8 cellular contexts compared by ENCODE assay signal in the genomic region with DNA sequence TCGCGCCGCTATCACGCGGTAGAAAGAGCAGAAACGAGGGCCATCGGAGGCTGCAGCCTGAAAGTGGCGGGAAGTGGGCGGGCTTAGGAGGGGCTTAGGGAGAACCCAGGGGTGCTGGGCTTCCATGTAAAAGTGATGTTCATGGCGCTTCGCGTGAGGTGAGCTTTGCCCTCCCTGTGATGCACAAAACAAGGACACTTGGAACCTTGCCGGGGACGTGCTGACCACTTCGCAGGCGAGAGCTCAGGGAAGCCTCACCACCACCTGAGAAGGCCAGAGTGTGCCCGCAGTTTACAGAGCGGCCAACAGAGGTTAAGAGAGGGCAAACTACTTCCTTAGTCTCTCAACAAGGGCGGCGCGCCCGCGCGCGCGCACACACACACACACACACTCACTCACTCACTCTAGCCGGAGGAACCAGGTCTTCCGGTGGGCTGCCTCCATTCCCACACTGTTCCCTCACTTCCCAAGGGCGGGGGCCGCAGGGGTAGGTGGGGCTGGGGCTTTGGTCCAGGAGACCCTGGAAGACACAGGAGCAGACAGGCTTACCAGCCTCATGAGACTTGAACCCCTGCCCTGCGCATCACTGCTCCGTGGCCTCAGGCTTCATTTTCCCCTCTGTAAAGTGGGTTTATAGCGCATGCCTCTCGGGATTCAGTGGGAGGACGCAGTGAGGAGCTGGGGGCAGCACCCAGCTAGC. TPM values are rescaled to one million over a fixed set of nuclear protein-coding genes. Genes with fewer than 3 reads are reported as not detected.
DNase-seq lines count a peak whose midpoint lies in the region; ATAC-seq and TF ChIP-seq lines count a peak whose summit lies in the region.

No MANE protein-coding gene starts in this region.

- H3K4me3 Mint-ChIP-seq in stimulated activated memory B cell treated with anti-CD40 and anti-IgM and Interleukin-4, amounts not matched to agents 10 μg/mL and 1 μg/mL and 100 μg/mL, for 72 hours = peak overlapping the region; percentile 23

- H4K20me1 ChIP-seq in SK-N-SH (ENCODE audit: insufficient read depth) = no peaks in the 10 kb centered on the region

- H3K79me2 ChIP-seq in SK-N-SH (ENCODE audit: insufficient read depth) = no peaks in the 10 kb centered on the region

- H3K27ac ChIP-seq in SK-N-SH (ENCODE audit: low read depth in 2 of 2, low read length in 1 of 2) = no peak overlapping the region

- no peaks in the 10 kb centered on the region for H3K9me3 ChIP-seq in SK-N-SH

- no peaks in the 10 kb centered on the region for H3K36me3 ChIP-seq in SK-N-SH (replicated peaks in 1 of 2; ENCODE audit: control insufficient read depth in 1 of 2, insufficient read depth in 2 of 2, low read length in 1 of 2)

- TF ChIP-seq EP300 in SK-N-SH (IDR thresholded peaks at IDR 0.05; ENCODE audit: borderline replicate concordance in 1 of 2, low read depth in 1 of 2, low read length in 1 of 2) = no peak

- H3K9me2 ChIP-seq in SK-N-SH = no peaks in the 10 kb centered on the region

- H3K4me1 Mint-ChIP-seq in stimulated activated memory B cell treated with anti-CD40 and anti-IgM and Interleukin-4, amounts not matched to agents 10 μg/mL and 1 μg/mL and 100 μg/mL, for 72 hours = peaks cover 16% of the 10 kb centered on the region

- ATAC-seq in SK-N-SH treated with all-trans-retinoic acid at 6 μM for 48 hours (peak; percentile 37), GM21529 (IDR thresholded peaks at IDR 0.05; ENCODE audit: unreplicated experiment) (no peak)
- ATAC-seq in stimulated activated memory B cell treated with anti-CD40 and anti-IgM and Interleukin-4, amounts not matched to agents 10 μg/mL and 1 μg/mL and 100 μg/mL, for 72 hours = peak; percentile 84

- WGBS in SK-N-SH (ENCODE audit: low lambda C conversion rate) = 18% methylated on average over 29 of the region's 35 CpGs

- no peaks in the 10 kb centered on the region for H3F3A ChIP-seq in SK-N-SH (replicated peaks; ENCODE audit: insufficient read depth)

- DNase-seq in SK-N-SH (no peak), fibroblast of peridontal ligament (ENCODE audit: extremely low read depth) (peak; percentile 31), AML-193 (lab: John Stamatoyannopoulos, UW) (no peak), NCI-H1417 treated with DMSO at 0.1 percent for 48 hours (lab: John Stamatoyannopoulos, UW) (no peak)
- DNase-seq in activated CD4-positive, alpha-beta T cell treated with anti-CD3 and anti-CD28 coated beads for 48 hours = peak; percentile 56

- H3K27me3 Mint-ChIP-seq in stimulated activated memory B cell treated with anti-CD40 and anti-IgM and Interleukin-4, amounts not matched to agents 10 μg/mL and 1 μg/mL and 100 μg/mL, for 72 hours = peaks cover 39% of the 10 kb centered on the region

- H3K4me1 ChIP-seq in SK-N-SH (ENCODE audit: control insufficient read depth in 1 of 2, insufficient read depth in 2 of 2, low read depth in 1 of 2, low read length in 1 of 2) = peaks cover 0 to 5% of the 10 kb centered on the region in 2 experiments; a peak in 1 of 4 replicates

- H3K9ac ChIP-seq in SK-N-SH = no peak overlapping the region

- H3K9me3 Mint-ChIP-seq in stimulated activated memory B cell treated with anti-CD40 and anti-IgM and Interleukin-4, amounts not matched to agents 10 μg/mL and 1 μg/mL and 100 μg/mL, for 72 hours = no peaks in the 10 kb centered on the region

- TF ChIP-seq RAD21 in SK-N-SH (IDR thresholded peaks at IDR 0.05; ENCODE audit: low read length) = no peak

- H3K36me3 Mint-ChIP-seq in stimulated activated memory B cell treated with anti-CD40 and anti-IgM and Interleukin-4, amounts not matched to agents 10 μg/mL and 1 μg/mL and 100 μg/mL, for 72 hours = no peaks in the 10 kb centered on the region

- H3K27ac Mint-ChIP-seq in stimulated activated memory B cell treated with anti-CD40 and anti-IgM and Interleukin-4, amounts not matched to agents 10 μg/mL and 1 μg/mL and 100 μg/mL, for 72 hours = no peak overlapping the region

- H3K27me3 ChIP-seq in SK-N-SH (ENCODE audit: insufficient read depth) = peaks cover 69% of the 10 kb centered on the region

- CTCF ChIA-PET in SK-N-SH (lab: Yijun Ruan, JAX) = interaction anchor here (0.7 to 1.4 kb wide), 2 partner anchors 15 to 25 kb away, joined by 3 to 9 read pairs; no protein-coding TSS in a partner anchor

- no peak overlapping the region for H3K4me2 ChIP-seq in SK-N-SH

- POLR2A ChIA-PET in SK-N-SH (lab: Yijun Ruan, JAX) = no interaction called here

- no peak for TF ChIP-seq CTCF in SK-N-SH (IDR thresholded peaks at IDR 0.05)

- H2AFZ ChIP-seq in SK-N-SH (ENCODE audit: low read depth) = no peak overlapping the region

- H3K4me3 ChIP-seq in SK-N-SH (ENCODE audit: low read depth in 2 of 2, low read length in 1 of 2) = no peak overlapping the region

TF ChIP-seq in SK-N-SH treated with all-trans-retinoic acid at 6 μM for 48 hours, 23 proteins besides CTCF, POLR2A, EP300 and RAD21 (continues in another document):
- TF ChIP-seq GLIS3 (CRISPR knock-in tag; IDR thresholded peaks at IDR 0.05) (no peak), TSHZ2 (CRISPR knock-in tag; IDR thresholded peaks at IDR 0.05) (no peak), ZFP30 (CRISPR knock-in tag; IDR thresholded peaks at IDR 0.05) (no peak), TOX (CRISPR knock-in tag; IDR thresholded peaks at IDR 0.05; ENCODE audit: borderline replicate concordance) (no peak)

TF ChIP-seq in SK-N-SH, 30 proteins besides CTCF, POLR2A, EP300 and RAD21:
- TF ChIP-seq ELF1 (IDR thresholded peaks at IDR 0.05) (no peak), TEAD4 (IDR thresholded peaks at IDR 0.05; ENCODE audit: borderline replicate concordance, insufficient read depth) (no peak), CHD2 (IDR thresholded peaks at IDR 0.05; ENCODE audit: low read length, partially characterized antibody) (no peak), RCOR1 (IDR thresholded peaks at IDR 0.05; ENCODE audit: low read length) (no peak), FOXJ3 (CRISPR knock-in tag; IDR thresholded peaks at IDR 0.05) (no peak)
- TF ChIP-seq, protein P1, sequence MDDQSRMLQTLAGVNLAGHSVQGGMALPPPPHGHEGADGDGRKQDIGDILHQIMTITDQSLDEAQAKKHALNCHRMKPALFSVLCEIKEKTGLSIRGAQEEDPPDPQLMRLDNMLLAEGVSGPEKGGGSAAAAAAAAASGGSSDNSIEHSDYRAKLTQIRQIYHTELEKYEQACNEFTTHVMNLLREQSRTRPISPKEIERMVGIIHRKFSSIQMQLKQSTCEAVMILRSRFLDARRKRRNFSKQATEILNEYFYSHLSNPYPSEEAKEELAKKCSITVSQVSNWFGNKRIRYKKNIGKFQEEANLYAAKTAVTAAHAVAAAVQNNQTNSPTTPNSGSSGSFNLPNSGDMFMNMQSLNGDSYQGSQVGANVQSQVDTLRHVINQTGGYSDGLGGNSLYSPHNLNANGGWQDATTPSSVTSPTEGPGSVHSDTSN (IDR thresholded peaks at IDR 0.05) = no peak
- TF ChIP-seq, protein P2, sequence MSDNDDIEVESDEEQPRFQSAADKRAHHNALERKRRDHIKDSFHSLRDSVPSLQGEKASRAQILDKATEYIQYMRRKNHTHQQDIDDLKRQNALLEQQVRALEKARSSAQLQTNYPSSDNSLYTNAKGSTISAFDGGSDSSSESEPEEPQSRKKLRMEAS (IDR thresholded peaks at IDR 0.05; ENCODE audit: low read depth) = no peak
TF ChIP-seq in SK-N-SH: peak in this region for 0.

RNA-seq across cellular contexts. Expression of gene GAPDHS, which starts 0.7 kb away (rescaled TPM):
- not detected in 2 replicates for polyA plus RNA-seq in SK-N-SH (2012; rRNA removed)
- polyA plus RNA-seq in SK-N-SH (2012; cell fraction: cytosol; rRNA removed) = not detected in 2 replicates
- not detected in 2 replicates for polyA plus RNA-seq in SK-N-SH (2012; cell fraction: nucleus; rRNA removed)

RNA-seq across cellular contexts. Expression of gene SBSN, which starts 5.9 kb away (rescaled TPM):
- 0.16 and 0.25 TPM in 2 replicates for polyA plus RNA-seq in SK-N-SH (2012; rRNA removed)
- 0.06 and 0.07 TPM in 2 replicates for polyA plus RNA-seq in SK-N-SH (2012; cell fraction: cytosol; rRNA removed)
- 0.13 and 0.16 TPM in 2 replicates for polyA plus RNA-seq in SK-N-SH (2012; cell fraction: nucleus; rRNA removed)

RNA-seq across cellular contexts. Expression of gene TMEM147, which starts 11.5 kb away (rescaled TPM):
- polyA plus RNA-seq in SK-N-SH (2012; rRNA removed) = 201 and 202 TPM in 2 replicates
- polyA plus RNA-seq in SK-N-SH (2012; cell fraction: cytosol; rRNA removed) = 137 and 160 TPM in 2 replicates
- polyA plus RNA-seq in SK-N-SH (2012; cell fraction: nucleus; rRNA removed) = 156 and 198 TPM in 2 replicates

RNA-seq across cellular contexts. Expression of gene DMKN, which starts 20.5 kb away (rescaled TPM):
- polyA plus RNA-seq in SK-N-SH (2012; rRNA removed) = not detected in 2 replicates
- polyA plus RNA-seq in SK-N-SH (2012; cell fraction: cytosol; rRNA removed) = 0.13 TPM in 1 of 2 replicates, not detected in the other
- polyA plus RNA-seq in SK-N-SH (2012; cell fraction: nucleus; rRNA removed) = 0.16 TPM in 1 of 2 replicates, not detected in the other

RNA-seq across cellular contexts. Expression of gene ATP4A, which starts 29.5 kb away (rescaled TPM):
- polyA plus RNA-seq in SK-N-SH (2012; rRNA removed) = not detected in 2 replicates
- polyA plus RNA-seq in SK-N-SH (2012; cell fraction: cytosol; rRNA removed) = not detected in 2 replicates
- 0.01 and 0.05 TPM in 2 replicates for polyA plus RNA-seq in SK-N-SH (2012; cell fraction: nucleus; rRNA removed)

Comparison
In these comparisons a context has a peak if more than half of its experiments do, and no peak if none do; other contexts are left out.
1. DNase-seq: peak in activated CD4-positive, alpha-beta T cell treated with anti-CD3 and anti-CD28 coated beads for 48 hours (single experiment) and fibroblast of peridontal ligament (single experiment); none in SK-N-SH (single experiment), AML-193 (0 of 2) and NCI-H1417 treated with DMSO at 0.1 percent for 48 hours (single experiment).